ENCODE assay signal across 9 cellular contexts in genomic region chr9:130448035-130448624, GRCh38. TPM values are rescaled to one million over a fixed set of nuclear protein-coding genes. Genes with fewer than 3 reads are reported as not detected.
A peak's percentile ranks its signal among the peaks of the same experiment; 100 is the strongest.
DNase-seq lines count a peak whose midpoint lies in the region; TF ChIP-seq lines count a peak whose summit lies in the region.
"Had no signal": no experiment of that assay in that cellular context is flagged by ENCODE, and none has a peak within 500 bp of the region (broad histone marks: within the 10 kb centered on the region; RNA-seq: fewer than 3 reads in every experiment).

No MANE protein-coding gene starts in this region.

- DNase-seq in AG20443 (ENCODE audit: low spot score) (peak; percentile 46), GM23248 (peak; percentile 37), RPMI8226 (peak; percentile 93), fibroblast of pulmonary artery (ENCODE audit: low read depth) (peak; percentile 25), testis (no peak), H7 (no peak), COLO668 (lab: John Stamatoyannopoulos, UW; ENCODE audit: unreplicated experiment) (no peak), midbrain (lab: John Stamatoyannopoulos, UW) (no peak)
- DNase-seq: SHP77 had no signal

- 0 out of 2 replicates have a peak overlapping the region, but pooled peaks have one; percentile 93 for H3K9ac ChIP-seq in GM23248

- peak overlapping the region; percentile 1 for H3K4me2 ChIP-seq in GM23248 (ENCODE audit: unreplicated experiment)

- no peak overlapping the region for H2AFZ ChIP-seq in GM23248

- 62 to 64% methylated on average over 12 of the region's 12 CpGs for WGBS in GM23248 (ENCODE audit: low coverage in 1 of 2, low lambda C conversion rate in 2 of 2, missing lambda C conversion rate in 2 of 2), 2 experiments
- WGBS in testis, 2 donors = 67 to 77% methylated on average over 12 of the region's 12 CpGs

- in situ Hi-C loops in GM23248 (cut with MboI) = no loop called here

- peaks cover 14% of the 10 kb centered on the region for H3F3A ChIP-seq in GM23248 (ENCODE audit: insufficient read depth)

- intact Hi-C loops in testis (cut with DNase I; ENCODE audit: low total_unique reads) = no loop called here

- H3K4me1 ChIP-seq in GM23248 (ENCODE audit: insufficient read depth) (peaks cover 37% of the 10 kb centered on the region), testis (peaks cover 53% of the 10 kb centered on the region)

- H3K9me3 ChIP-seq in GM23248 (ENCODE audit: low read depth) = no peaks in the 10 kb centered on the region
- no peaks in the 10 kb centered on the region for H3K9me3 ChIP-seq in testis

- no peaks in the 10 kb centered on the region for H3K9me2 ChIP-seq in GM23248 (ENCODE audit: insufficient read depth)

- no peaks in the 10 kb centered on the region for H4K20me1 ChIP-seq in GM23248 (ENCODE audit: insufficient read depth)

- TF ChIP-seq POLR2A in testis (IDR thresholded peaks at IDR 0.05) = no peak

- H3K36me3 ChIP-seq in GM23248 (ENCODE audit: low read depth) (no peaks in the 10 kb centered on the region), testis (ENCODE audit: low read depth, missing control alignments) (no peaks in the 10 kb centered on the region), H7 (replicated peaks; ENCODE audit: control insufficient read depth, insufficient read depth, low read length) (no peaks in the 10 kb centered on the region)

- TF ChIP-seq CTCF in fibroblast of pulmonary artery (IDR thresholded peaks at IDR 0.05; ENCODE audit: low read length, missing control alignments) (no peak), testis (IDR thresholded peaks at IDR 0.05) (no peak)

- H3K27me3 ChIP-seq in GM23248 (replicated peaks; ENCODE audit: insufficient read depth) = no peaks in the 10 kb centered on the region
- H3K27me3 ChIP-seq in testis = no peaks in the 10 kb centered on the region
- H3K27me3 ChIP-seq in H7 (ENCODE audit: control insufficient read depth, insufficient read depth, low read length) = peaks cover 19% of the 10 kb centered on the region

- no peak overlapping the region for H3K4me3 ChIP-seq in GM23248
- H3K4me3 ChIP-seq in fibroblast of pulmonary artery (replicated peaks; ENCODE audit: low read depth, low read length) = no peak overlapping the region
- no peak overlapping the region for H3K4me3 ChIP-seq in testis
- H3K4me3 ChIP-seq in H7 (ENCODE audit: insufficient read depth, low read depth, low read length) = no peak overlapping the region

- peaks cover 32% of the 10 kb centered on the region for H3K79me2 ChIP-seq in GM23248 (ENCODE audit: insufficient read depth)

- H3K27ac ChIP-seq in GM23248 = no peak overlapping the region
- H3K27ac ChIP-seq in testis = no peak overlapping the region

RNA-seq across cellular contexts. Expression of gene ASS1, which starts 3.4 kb away (rescaled TPM):
- 182 and 216 TPM in 2 replicates for total RNA-seq in GM23248 (2014; rRNA removed; shearing (Covaris generic))
- polyA plus RNA-seq in GM23248 (2016; fragmentation: Nextera tagmentation; extraction: Ambion mirVana) (120 and 124 TPM in 2 replicates), testis (ENCODE audit: insufficient read depth, low read depth, low replicate concordance) (90.2 TPM)
- 100 to 1,000 TPM in 1 of 2 donors, 10 to 100 TPM in 1; 68.5 to 153 TPM for total RNA-seq in testis
- total RNA-seq in H7 (2014; rRNA removed; shearing (Covaris generic)) = 77.0 and 81.5 TPM in 2 replicates

Comparison
In these comparisons a context has a peak if more than half of its experiments do, and no peak if none do; other contexts are left out.
1. DNase-seq: peak in AG20443 (single experiment), GM23248 (single experiment), RPMI8226 (single experiment) and fibroblast of pulmonary artery (single experiment); none in testis (single experiment), H7 (single experiment), COLO668 (single experiment) and midbrain (single experiment).